In the genomic region with DNA sequence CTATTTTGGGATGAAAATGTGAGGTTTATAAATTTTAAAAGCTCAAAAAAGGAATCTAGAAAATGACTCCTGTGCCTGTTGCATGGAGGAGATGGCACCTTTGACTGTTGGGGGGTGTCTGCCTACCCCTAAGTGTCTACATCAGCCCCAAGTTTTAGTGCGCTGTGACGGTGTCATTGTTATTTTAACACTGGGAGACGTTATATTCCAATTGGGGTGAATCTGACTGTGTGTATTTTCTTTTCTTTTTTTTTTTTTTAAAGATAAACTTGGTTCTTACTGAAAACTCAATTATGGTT, we compare ENCODE assay signal across 7 cellular contexts. TPM values are rescaled to one million over a fixed set of nuclear protein-coding genes. Genes with fewer than 3 reads are reported as not detected.
A peak's percentile ranks its signal among the peaks of the same experiment; 100 is the strongest.
DNase-seq lines count a peak whose midpoint lies in the region; FAIRE-seq and TF ChIP-seq lines count a peak whose summit lies in the region.

No MANE protein-coding gene starts in this region.

- no peaks in the 10 kb centered on the region for H3K27me3 ChIP-seq in SJSA1 (replicated peaks)
- no peaks in the 10 kb centered on the region for H3K27me3 ChIP-seq in duodenal mucosa (ENCODE audit: control insufficient read depth in 1 of 2, insufficient read depth in 2 of 2, low read length in 2 of 2)
- H3K27me3 ChIP-seq in skeletal muscle tissue (ENCODE audit: control insufficient read depth in 3 of 3, insufficient read depth in 3 of 3, low read length in 3 of 3) = no peaks in the 10 kb centered on the region

- H3K4me1 ChIP-seq in SJSA1 (replicated peaks) (peaks cover 41% of the 10 kb centered on the region), duodenal mucosa (ENCODE audit: control insufficient read depth in 1 of 2, insufficient read depth in 2 of 2, low read length in 2 of 2) (peaks cover 3 to 12% of the 10 kb centered on the region in 2 donors), skeletal muscle tissue (ENCODE audit: control insufficient read depth in 3 of 3, insufficient read depth in 3 of 3, low read length in 3 of 3) (peaks cover 2 to 7% (median 7%) of the 10 kb centered on the region in 3 donors)

- TF ChIP-seq CTCF in GM12864 (IDR thresholded peaks at IDR 0.05; ENCODE audit: low read depth, low read length, missing control alignments) = no peak

- H3K36me3 ChIP-seq in SJSA1 = peaks cover 12% of the 10 kb centered on the region
- H3K36me3 ChIP-seq in duodenal mucosa (ENCODE audit: control insufficient read depth in 1 of 2, insufficient read depth in 2 of 2, low read length in 2 of 2) = no peaks in the 10 kb centered on the region
- no peaks in the 10 kb centered on the region for H3K36me3 ChIP-seq in skeletal muscle tissue (ENCODE audit: control insufficient read depth in 3 of 3, insufficient read depth in 3 of 3, low read length in 3 of 3)

- H3K27ac ChIP-seq in SJSA1 (peak overlapping the region; percentile 73), duodenal mucosa (ENCODE audit: low read depth, low read length) (peak overlapping the region; percentile 90), skeletal muscle tissue (ENCODE audit: low read depth, low read length) (peak overlapping the region; percentile 81)

- no peak for FAIRE-seq in frontal cortex (lab: Jason Lieb, UNC)

- DNase-seq in GM12864 (ENCODE audit: low read depth) = no peak
- no peak for DNase-seq in SJSA1 (ENCODE audit: low read depth in 1 of 2, low spot score in 2 of 2)
- no peak for DNase-seq in COLO668 (lab: John Stamatoyannopoulos, UW; ENCODE audit: unreplicated experiment)
- DNase-seq in hypothalamus (lab: John Stamatoyannopoulos, UW) = no peak
- DNase-seq in frontal cortex (ENCODE audit: low spot score in 2 of 2) = no peak

- no peaks in the 10 kb centered on the region for H3K9me3 ChIP-seq in SJSA1 (replicated peaks)
- no peaks in the 10 kb centered on the region for H3K9me3 ChIP-seq in duodenal mucosa (ENCODE audit: control insufficient read depth in 1 of 2, low read length in 2 of 2)
- H3K9me3 ChIP-seq in skeletal muscle tissue (ENCODE audit: control insufficient read depth in 3 of 3, low read length in 3 of 3) = no peaks in the 10 kb centered on the region

- H3K4me3 ChIP-seq in GM12864 (ENCODE audit: low read depth, low read length) (peak overlapping the region; percentile 87), SJSA1 (peak overlapping the region; percentile 40), duodenal mucosa (ENCODE audit: low read depth in 1 of 2, low read length in 2 of 2) (peak overlapping the region; percentile 60 to 77), skeletal muscle tissue (ENCODE audit: low read length in 3 of 3) (peak overlapping the region; percentile 3 to 68 (median 4))

- peak overlapping the region; percentile 77 to 78 for H3K9ac ChIP-seq in duodenal mucosa (ENCODE audit: low read depth in 1 of 2, low read length in 2 of 2)
- H3K9ac ChIP-seq in skeletal muscle tissue (ENCODE audit: low read depth in 1 of 3, low read length in 3 of 3) = peak overlapping the region; percentile 42 to 66 (median 60)

RNA-seq across cellular contexts. Expression of gene SRGN, which starts 0.5 kb away (rescaled TPM):
- total RNA-seq in SJSA1 (2014; rRNA removed; shearing (Covaris generic)) = 232 and 251 TPM in 2 replicates
- total RNA-seq in skeletal muscle tissue (54.3 TPM), frontal cortex (22.4 TPM)

RNA-seq across cellular contexts. Expression of gene VPS26A, which starts 35.6 kb away (rescaled TPM):
- total RNA-seq in SJSA1 (2014; rRNA removed; shearing (Covaris generic)) = 18.6 and 24.0 TPM in 2 replicates
- total RNA-seq in skeletal muscle tissue = 28.7 TPM
- total RNA-seq in frontal cortex = 57.5 TPM

Comparison
In these comparisons a context has a peak if more than half of its experiments do, and no peak if none do; other contexts are left out.
1. H3K4me3 ChIP-seq: peak in every context shown above with its lines; median percentile 87 in GM12864; 68 in duodenal mucosa; 40 in SJSA1; 4 in skeletal muscle tissue.